Comparison of ENCODE assay signal across 8 cellular contexts in the genomic region with DNA sequence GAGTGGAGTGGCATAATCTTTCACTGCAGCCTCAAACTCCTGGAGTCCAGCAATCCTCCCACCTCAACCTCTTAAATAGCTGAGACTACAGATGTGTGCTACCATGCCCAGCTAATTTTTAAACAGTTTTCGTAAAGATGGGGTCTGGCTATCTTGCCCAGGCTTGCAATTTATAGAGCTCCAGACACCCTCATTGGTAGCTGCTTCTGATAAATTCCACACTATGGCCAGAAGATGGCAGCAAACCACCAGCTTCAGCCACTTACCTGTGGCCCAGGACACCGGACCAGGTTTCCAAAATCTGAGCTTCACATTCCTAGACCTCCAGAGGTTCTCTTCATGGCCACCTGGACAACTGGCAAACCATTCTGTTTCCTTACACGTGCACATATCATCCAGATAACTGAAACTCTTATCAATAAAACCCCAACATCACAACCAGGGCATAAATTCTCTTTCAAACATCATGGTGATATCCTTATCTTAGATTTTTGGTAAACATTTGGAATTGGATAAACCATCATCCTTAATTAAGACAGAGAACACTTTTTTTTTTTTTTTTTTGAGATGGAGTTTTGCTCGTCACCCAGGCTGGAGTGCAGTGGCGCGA. TPM values are rescaled to one million over a fixed set of nuclear protein-coding genes. Genes with fewer than 3 reads are reported as not detected.
DNase-seq lines count a peak whose midpoint lies in the region; ATAC-seq and TF ChIP-seq lines count a peak whose summit lies in the region.

No MANE protein-coding gene starts in this region.

- H3K9me3 Mint-ChIP-seq in stimulated activated memory B cell treated with anti-CD40 and anti-IgM and Interleukin-4, amounts not matched to agents 10 μg/mL and 1 μg/mL and 100 μg/mL, for 72 hours = no peaks in the 10 kb centered on the region

- H3K27ac ChIP-seq in epithelial cell of prostate = peak overlapping the region; percentile 76

- H3K4me3 Mint-ChIP-seq in stimulated activated memory B cell treated with anti-CD40 and anti-IgM and Interleukin-4, amounts not matched to agents 10 μg/mL and 1 μg/mL and 100 μg/mL, for 72 hours = no peak overlapping the region

- DNase-seq in ACHN (peak; percentile 60), NCI-H345 treated with DMSO at 0.1 percent for 48 hours (lab: John Stamatoyannopoulos, UW; ENCODE audit: unreplicated experiment) (peak; percentile 22), epithelial cell of prostate (ENCODE audit: low read depth, low spot score) (peak; percentile 12), mucosa of gallbladder (ENCODE audit: low spot score) (peak; percentile 62)
- peak; percentile 9 to 48 for DNase-seq in activated CD8-positive, alpha-beta memory T cell treated with anti-CD3 and anti-CD28 coated beads for 4 hours (ENCODE audit: low read depth in 2 of 2)

- no peak overlapping the region for H3K4me3 ChIP-seq in GM12875 (ENCODE audit: low read depth, low read length)

- in situ Hi-C loops in ACHN (cut with HindIII; ENCODE audit: low pct_ligation_motif_present, low pct_unique_long_range_greater_than_20kb, low sequenced_read_pairs) = no loop called here

- H3K27ac Mint-ChIP-seq in stimulated activated memory B cell treated with anti-CD40 and anti-IgM and Interleukin-4, amounts not matched to agents 10 μg/mL and 1 μg/mL and 100 μg/mL, for 72 hours = no peak overlapping the region

- peak; percentile 70 for ATAC-seq in stimulated activated memory B cell treated with anti-CD40 and anti-IgM and Interleukin-4, amounts not matched to agents 10 μg/mL and 1 μg/mL and 100 μg/mL, for 72 hours
- no peak for ATAC-seq in HG02759 (IDR thresholded peaks at IDR 0.05; ENCODE audit: unreplicated experiment)

- peak; percentile 72; the same call in 1 of the 2 replicates for TF ChIP-seq CTCF in GM12875 (IDR thresholded peaks at IDR 0.05; ENCODE audit: borderline replicate concordance, insufficient read depth, low read depth, low read length)

- H3K4me1 Mint-ChIP-seq in stimulated activated memory B cell treated with anti-CD40 and anti-IgM and Interleukin-4, amounts not matched to agents 10 μg/mL and 1 μg/mL and 100 μg/mL, for 72 hours = peaks cover 5% of the 10 kb centered on the region

- no peaks in the 10 kb centered on the region for H3K36me3 Mint-ChIP-seq in stimulated activated memory B cell treated with anti-CD40 and anti-IgM and Interleukin-4, amounts not matched to agents 10 μg/mL and 1 μg/mL and 100 μg/mL, for 72 hours

- peaks cover 36% of the 10 kb centered on the region for H3K27me3 Mint-ChIP-seq in stimulated activated memory B cell treated with anti-CD40 and anti-IgM and Interleukin-4, amounts not matched to agents 10 μg/mL and 1 μg/mL and 100 μg/mL, for 72 hours

RNA-seq across cellular contexts. Expression of gene FBXW12, which starts 28.9 kb away (rescaled TPM):
- not detected for total RNA-seq in mucosa of gallbladder

RNA-seq across cellular contexts. Expression of gene PLXNB1, which starts 29.0 kb away (rescaled TPM):
- total RNA-seq in mucosa of gallbladder = 257 TPM

RNA-seq across cellular contexts. Expression of gene CCDC51, which starts 39.0 kb away (rescaled TPM):
- total RNA-seq in mucosa of gallbladder = 10.1 TPM

RNA-seq across cellular contexts. Expression of gene TMA7, which starts 39.1 kb away (rescaled TPM):
- 165 TPM for total RNA-seq in mucosa of gallbladder

RNA-seq across cellular contexts. Expression of gene ATRIP, which starts 45.6 kb away (rescaled TPM):
- total RNA-seq in mucosa of gallbladder = 4.6 TPM

Comparison
In these comparisons a context has a peak if more than half of its experiments do, and no peak if none do; other contexts are left out.
1. DNase-seq: peak in every context shown above with its lines; median percentile 62 in mucosa of gallbladder; 60 in ACHN; 28 in activated CD8-positive, alpha-beta memory T cell treated with anti-CD3 and anti-CD28 coated beads for 4 hours; 22 in NCI-H345 treated with DMSO at 0.1 percent for 48 hours; 12 in epithelial cell of prostate.